8 cellular contexts compared by ENCODE assay signal in the genomic region with DNA sequence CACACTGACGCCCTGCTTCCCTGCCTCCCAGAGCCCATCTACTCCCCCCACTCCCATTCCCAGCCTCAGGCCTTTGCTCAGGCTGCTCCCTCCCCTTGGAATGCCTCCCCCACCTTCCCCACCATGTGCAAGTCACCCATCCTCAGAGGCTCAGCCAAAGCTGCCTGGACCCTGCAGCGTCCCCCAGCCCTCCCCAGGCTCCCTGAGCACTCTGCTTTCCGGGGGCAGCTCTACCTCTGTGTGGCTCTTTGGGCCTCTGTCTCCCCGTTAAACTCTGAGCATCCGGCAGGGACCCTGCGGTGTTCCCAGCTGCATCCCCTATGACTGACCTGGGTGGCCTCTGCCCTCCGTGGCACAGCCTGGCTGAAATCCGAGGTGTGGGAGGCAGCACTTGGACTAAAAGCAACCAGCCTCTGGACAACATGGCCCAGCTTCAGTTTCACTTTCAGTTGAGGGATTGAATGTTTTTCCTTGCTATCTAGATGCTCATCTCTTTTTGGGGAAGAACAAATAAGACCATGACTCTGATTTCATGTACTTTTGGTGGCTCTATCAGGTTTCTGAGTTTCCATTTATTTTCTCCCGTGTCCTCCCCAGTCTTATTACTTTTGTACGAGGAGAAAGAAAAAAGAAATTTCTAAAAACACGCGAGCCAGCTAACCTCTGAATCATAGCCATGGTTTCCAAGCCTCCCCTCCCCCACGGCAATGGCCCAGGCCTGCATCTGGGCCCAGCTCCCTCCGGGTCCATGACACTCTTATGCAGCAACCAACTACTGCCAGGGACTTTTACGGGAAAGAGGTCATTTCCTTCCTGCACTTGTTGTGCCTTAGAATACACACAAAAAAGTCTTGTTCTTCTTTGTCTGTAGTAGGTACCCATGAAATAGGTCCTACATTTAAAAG. TPM values are rescaled to one million over a fixed set of nuclear protein-coding genes. Genes with fewer than 3 reads are reported as not detected.
DNase-seq lines count a peak whose midpoint lies in the region; ATAC-seq and TF ChIP-seq lines count a peak whose summit lies in the region.

No MANE protein-coding gene starts in this region.

- 4 to 67% (median 6%) methylated on average over 15 of the region's 15 CpGs for WGBS in adipose tissue, 3 donors
- WGBS in heart right ventricle, 2 donors, result 32 to 42% methylated on average over 15 of the region's 15 CpGs
- WGBS in transverse colon (ENCODE audit: low coverage in 1 of 2), 2 donors, result 32 to 38% methylated on average over 7 to 15 of the region's 15 CpGs

- H3K27ac ChIP-seq in adipose tissue (ENCODE audit: low read depth, low read length), result peak overlapping the region; percentile 98
- peak overlapping the region; percentile 88 to 95 (median 94) for H3K27ac ChIP-seq in heart right ventricle
- peak overlapping the region; percentile 87 to 95 (median 90) for H3K27ac ChIP-seq in transverse colon

- TF ChIP-seq EP300 in transverse colon (IDR thresholded peaks at IDR 0.05; ENCODE audit: low read depth), result peak; percentile 67

- H3K36me3 ChIP-seq in heart right ventricle, result peaks cover 0 to 15% (median 0%) of the 10 kb centered on the region in 9 donors
- no peaks in the 10 kb centered on the region for H3K36me3 ChIP-seq in transverse colon

- ATAC-seq in heart right ventricle (peak; percentile 78 to 90 (median 84)), GM18858 (IDR thresholded peaks at IDR 0.05; ENCODE audit: unreplicated experiment) (no peak), HG02870 (IDR thresholded peaks at IDR 0.05; ENCODE audit: unreplicated experiment) (no peak)

- TF ChIP-seq CTCF in GM20000 (IDR thresholded peaks at IDR 0.05; ENCODE audit: extremely low read depth, missing control alignments) (no peak), heart right ventricle (IDR thresholded peaks at IDR 0.05) (no peak), transverse colon (IDR thresholded peaks at IDR 0.05) (no peak)

- peak; percentile 27 for TF ChIP-seq POLR2A in transverse colon (IDR thresholded peaks at IDR 0.05)

- intact Hi-C loops in heart right ventricle (cut with DNase I), result loop anchor here in 1 of 10 donors (10.0 kb wide), 1 partner anchor 328 kb away; the partner anchor contains the start of gene TXN2
- intact Hi-C loops in posterior cingulate gyrus (cut with DNase I), result no loop called here
- intact Hi-C loops in transverse colon (cut with DNase I; ENCODE audit: low total_unique reads), result no loop called here

- no peaks in the 10 kb centered on the region for H3K9me3 ChIP-seq in heart right ventricle
- no peaks in the 10 kb centered on the region for H3K9me3 ChIP-seq in transverse colon

- H3K4me3 ChIP-seq in heart right ventricle (peak overlapping the region; percentile 26 to 69 (median 63)), transverse colon (peak overlapping the region; percentile 13 to 38 (median 24))

- DNase-seq in GM20000 (ENCODE audit: low spot score) (peak; percentile 25), T-helper 1 cell (peak; percentile 43 to 66 (median 64)), heart right ventricle (peak; percentile 82 to 94), posterior cingulate gyrus (peak in 9 of 10 donors; percentile 37 to 93 (median 72)), transverse colon (peak; percentile 76)

- H3K4me1 ChIP-seq in heart right ventricle (peaks cover 10 to 98% (median 84%) of the 10 kb centered on the region in 9 donors), transverse colon (peaks cover 23 to 83% (median 42%) of the 10 kb centered on the region in 4 donors)

- in situ Hi-C loops in transverse colon (cut with MboI; ENCODE audit: low pct_ligation_motif_present in 1 of 4, low pct_unique_long_range_greater_than_20kb in 1 of 4, low sequenced_read_pairs in 3 of 4), result no loop called here

- H3K27me3 ChIP-seq in heart right ventricle (no peaks in the 10 kb centered on the region), transverse colon (no peaks in the 10 kb centered on the region)

RNA-seq across cellular contexts. Expression of gene APOL3, which starts 3.8 kb away (rescaled TPM):
- polyA plus RNA-seq in adipose tissue, result 100 to 1,000 TPM in 1 of 3 donors, 10 to 100 TPM in 2; 11.8 to 136 (median 44.3) TPM
- 10 to 100 TPM; 17.1 to 65.9 (median 24.6) TPM for total RNA-seq in heart right ventricle
- 10 to 100 TPM; 24.0 to 37.3 TPM for polyA plus RNA-seq in heart right ventricle
- total RNA-seq in transverse colon, result 10 to 100 TPM in 3 of 4 donors, 1 to 10 TPM in 1; 8.7 to 53.9 (median 19.4) TPM

RNA-seq across cellular contexts. Expression of gene APOL4, which starts 44.8 kb away (rescaled TPM):
- 10 to 100 TPM in 2 of 3 donors, 1 to 10 TPM in 1; 6.1 to 39.1 (median 38.9) TPM for polyA plus RNA-seq in adipose tissue
- total RNA-seq in heart right ventricle, result 10 to 100 TPM in 2 of 10 donors, 1 to 10 TPM in 7, not detected in 1; 1.6 to 22.6 (median 4.9) TPM
- polyA plus RNA-seq in heart right ventricle, result 1 to 10 TPM; 3.6 to 4.2 TPM
- 1 to 10 TPM in 2 of 4 donors, under 1 TPM in 1, not detected in 1; 0.16 to 9.0 (median 1.8) TPM for total RNA-seq in transverse colon

Comparison
In these comparisons a context has a peak if more than half of its experiments do, and no peak if none do; other contexts are left out.
1. DNase-seq: peak in every context shown above with its lines; median percentile 88 in heart right ventricle; 76 in transverse colon; 72 in posterior cingulate gyrus; 64 in T-helper 1 cell; 25 in GM20000.
2. ATAC-seq: peak in heart right ventricle (8 of 8); none in GM18858 (single experiment) and HG02870 (single experiment).
3. Peak in every context shown above with its lines, with median percentiles within 50 percentile points of each other: H3K27ac ChIP-seq.